In the genomic region with DNA sequence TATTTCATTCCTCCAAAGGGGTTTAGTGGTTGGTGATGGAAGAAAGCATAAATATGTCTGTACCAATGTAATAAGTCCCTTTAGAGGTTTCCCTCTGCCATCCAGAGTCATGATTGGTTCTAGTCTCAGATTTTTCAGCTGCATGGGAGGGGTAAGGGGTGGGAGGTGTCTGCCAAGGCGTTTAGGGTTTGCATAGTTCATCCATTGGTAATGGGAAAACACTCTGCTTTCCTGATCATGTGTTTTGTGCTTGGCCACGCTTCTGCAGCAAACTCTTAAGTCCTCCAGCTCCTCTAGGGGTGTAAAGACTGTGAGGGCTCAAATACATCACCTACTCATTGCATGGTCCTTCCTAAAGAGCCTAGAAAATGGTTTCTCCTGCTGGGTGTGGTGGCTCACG, we compare ENCODE assay signal across 1 cellular context.
TF ChIP-seq lines count a peak whose summit lies in the region.

No MANE protein-coding gene starts in this region.

TF ChIP-seq in IMR-90, 13 proteins besides CTCF, POLR2A, EP300 and RAD21 (continued from another document):
- TF ChIP-seq, protein P1, sequence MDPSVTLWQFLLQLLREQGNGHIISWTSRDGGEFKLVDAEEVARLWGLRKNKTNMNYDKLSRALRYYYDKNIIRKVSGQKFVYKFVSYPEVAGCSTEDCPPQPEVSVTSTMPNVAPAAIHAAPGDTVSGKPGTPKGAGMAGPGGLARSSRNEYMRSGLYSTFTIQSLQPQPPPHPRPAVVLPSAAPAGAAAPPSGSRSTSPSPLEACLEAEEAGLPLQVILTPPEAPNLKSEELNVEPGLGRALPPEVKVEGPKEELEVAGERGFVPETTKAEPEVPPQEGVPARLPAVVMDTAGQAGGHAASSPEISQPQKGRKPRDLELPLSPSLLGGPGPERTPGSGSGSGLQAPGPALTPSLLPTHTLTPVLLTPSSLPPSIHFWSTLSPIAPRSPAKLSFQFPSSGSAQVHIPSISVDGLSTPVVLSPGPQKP (IDR thresholded peaks at IDR 0.05; ENCODE audit: borderline replicate concordance, low read depth, low read length) = no peak
- TF ChIP-seq CEBPB (IDR thresholded peaks at IDR 0.05; ENCODE audit: low read depth, low read length) = no peak
- no peak for TF ChIP-seq CHD1 (IDR thresholded peaks at IDR 0.05; ENCODE audit: low read depth, low read length)
- TF ChIP-seq, protein P2, sequence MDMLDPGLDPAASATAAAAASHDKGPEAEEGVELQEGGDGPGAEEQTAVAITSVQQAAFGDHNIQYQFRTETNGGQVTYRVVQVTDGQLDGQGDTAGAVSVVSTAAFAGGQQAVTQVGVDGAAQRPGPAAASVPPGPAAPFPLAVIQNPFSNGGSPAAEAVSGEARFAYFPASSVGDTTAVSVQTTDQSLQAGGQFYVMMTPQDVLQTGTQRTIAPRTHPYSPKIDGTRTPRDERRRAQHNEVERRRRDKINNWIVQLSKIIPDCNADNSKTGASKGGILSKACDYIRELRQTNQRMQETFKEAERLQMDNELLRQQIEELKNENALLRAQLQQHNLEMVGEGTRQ (IDR thresholded peaks at IDR 0.05; ENCODE audit: low read depth, low read length) = no peak
- no peak for TF ChIP-seq FOS (IDR thresholded peaks at IDR 0.05; ENCODE audit: low read depth, low read length)
- TF ChIP-seq SMC3 (IDR thresholded peaks at IDR 0.05; ENCODE audit: low read depth, low read length) = no peak
- TF ChIP-seq NFE2L2 (IDR thresholded peaks at IDR 0.05; ENCODE audit: low read depth, low read length) = no peak
